In the genomic region with DNA sequence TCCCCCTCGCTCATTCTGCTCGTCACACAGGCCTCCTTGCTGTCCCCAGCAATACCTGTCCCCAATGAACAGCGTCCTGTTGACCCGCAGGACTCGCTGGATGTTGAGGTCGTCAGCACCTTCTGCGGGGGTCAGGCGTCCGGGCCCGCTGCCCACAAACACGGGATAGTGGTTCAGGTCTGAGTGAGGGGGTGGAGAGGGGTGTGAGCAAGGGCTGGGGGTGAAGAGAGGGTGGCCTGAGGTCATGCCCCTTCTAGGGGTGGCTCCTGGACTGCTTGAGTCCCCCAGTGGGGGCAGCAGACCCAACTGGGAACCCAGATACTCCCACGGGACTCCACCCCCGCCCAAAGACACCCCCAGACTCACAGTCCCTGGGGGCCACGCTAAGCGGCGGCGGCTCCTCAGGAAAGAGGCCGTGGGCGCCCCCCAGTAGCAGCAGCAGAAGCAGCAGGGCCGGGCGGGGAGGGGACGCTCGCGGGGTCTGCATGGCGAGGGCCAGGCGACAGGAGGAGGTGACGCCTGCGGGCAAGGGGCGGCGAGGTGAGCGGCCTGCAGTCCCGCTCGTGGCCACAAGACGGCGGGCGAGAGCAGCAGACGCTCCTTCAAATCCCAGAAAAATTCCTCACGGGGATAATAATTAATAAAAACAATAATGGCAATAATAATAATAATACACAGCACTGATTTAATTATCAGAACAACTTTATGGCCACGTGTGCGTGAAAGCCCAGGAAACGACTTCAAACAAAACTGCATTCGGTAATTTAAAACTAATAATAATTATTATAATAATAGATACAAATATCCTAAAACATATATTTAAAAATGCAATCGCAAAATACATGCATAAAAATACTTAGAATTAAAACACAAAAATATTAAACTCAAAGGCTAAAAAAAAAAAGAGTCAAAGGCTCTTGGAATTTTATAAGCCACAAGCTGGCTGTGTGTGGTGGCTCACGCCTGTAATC, we compare ENCODE assay signal across 1 cellular context.
TF ChIP-seq lines count a peak whose summit lies in the region.

No MANE protein-coding gene starts in this region.

TF ChIP-seq in K562, 482 proteins besides CTCF, POLR2A, EP300 and RAD21 (continued from another document):
- TF ChIP-seq MGA (IDR thresholded peaks at IDR 0.05), result no peak
- TF ChIP-seq GABPB1 (CRISPR knock-in tag; IDR thresholded peaks at IDR 0.05), result no peak
- no peak for TF ChIP-seq GABPA (tag; conservative IDR thresholded peaks at IDR 0.05; ENCODE audit: low read depth)
- TF ChIP-seq, protein P1, sequence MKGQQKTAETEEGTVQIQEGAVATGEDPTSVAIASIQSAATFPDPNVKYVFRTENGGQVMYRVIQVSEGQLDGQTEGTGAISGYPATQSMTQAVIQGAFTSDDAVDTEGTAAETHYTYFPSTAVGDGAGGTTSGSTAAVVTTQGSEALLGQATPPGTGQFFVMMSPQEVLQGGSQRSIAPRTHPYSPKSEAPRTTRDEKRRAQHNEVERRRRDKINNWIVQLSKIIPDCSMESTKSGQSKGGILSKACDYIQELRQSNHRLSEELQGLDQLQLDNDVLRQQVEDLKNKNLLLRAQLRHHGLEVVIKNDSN (CRISPR knock-in tag; IDR thresholded peaks at IDR 0.05), result no peak
- no peak for TF ChIP-seq GATAD2A (IDR thresholded peaks at IDR 0.05)
- 0 out of 4 replicates have a peak, but pooled peaks of 1 of the 2 experiments have one; percentile 6 for TF ChIP-seq ZNF318 (IDR thresholded peaks at IDR 0.05; ENCODE audit: borderline replicate concordance in 1 of 2, low read depth in 1 of 2)
